In the genomic region with DNA sequence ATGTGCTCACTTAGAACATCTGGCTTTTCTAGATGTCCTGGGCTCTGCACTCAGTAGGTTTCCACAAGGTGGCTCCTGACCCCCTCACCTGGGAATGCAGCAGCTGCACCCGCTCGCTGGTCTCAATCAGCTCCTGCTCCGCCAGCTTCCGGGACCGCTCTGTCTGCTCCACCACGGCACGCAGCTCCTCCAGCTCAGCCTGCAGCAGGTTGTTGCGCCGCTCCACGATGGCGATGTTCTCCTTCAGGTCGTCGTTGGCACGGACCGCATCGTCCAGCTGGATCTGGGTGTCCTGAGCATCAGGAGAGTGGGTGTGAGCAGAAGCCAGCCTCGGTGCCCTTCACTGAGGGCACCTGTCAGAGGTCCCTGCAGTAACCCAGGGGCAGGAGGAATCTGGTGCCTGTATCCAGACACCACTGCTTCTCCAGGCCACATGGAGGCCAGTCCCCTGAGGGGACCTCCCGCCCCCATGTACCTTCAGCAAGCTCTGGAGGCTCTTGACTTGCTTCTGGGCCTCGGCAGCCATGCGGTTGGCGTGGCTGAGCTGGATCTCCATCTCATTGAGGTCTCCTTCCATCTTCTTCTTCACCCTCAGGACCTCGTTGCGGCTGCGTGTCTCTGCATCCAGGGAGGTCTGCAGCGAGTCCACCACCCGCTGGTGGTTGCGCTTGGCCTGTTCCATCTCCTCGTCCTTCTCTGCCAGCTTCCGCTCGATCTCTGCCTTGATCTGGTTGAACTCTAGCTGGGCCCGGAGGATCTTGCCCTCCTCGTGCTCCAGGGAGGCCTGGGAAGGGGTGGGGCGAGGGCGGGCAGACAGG, we compare ENCODE assay signal across 1 cellular context.
TF ChIP-seq lines count a peak whose summit lies in the region.

No MANE protein-coding gene starts in this region.

TF ChIP-seq in H1, 55 proteins besides CTCF, POLR2A, EP300 and RAD21:
- no peak for TF ChIP-seq HDAC6 (IDR thresholded peaks at IDR 0.05; ENCODE audit: low read depth, low read length)
- no peak for TF ChIP-seq KDM1A (IDR thresholded peaks at IDR 0.05; ENCODE audit: borderline replicate concordance, low read length)
- no peak for TF ChIP-seq BACH1 (IDR thresholded peaks at IDR 0.05; ENCODE audit: low read length)
TF ChIP-seq in H1: peak in this region for 0.
